1 cellular context compared by ENCODE assay signal in the genomic region with DNA sequence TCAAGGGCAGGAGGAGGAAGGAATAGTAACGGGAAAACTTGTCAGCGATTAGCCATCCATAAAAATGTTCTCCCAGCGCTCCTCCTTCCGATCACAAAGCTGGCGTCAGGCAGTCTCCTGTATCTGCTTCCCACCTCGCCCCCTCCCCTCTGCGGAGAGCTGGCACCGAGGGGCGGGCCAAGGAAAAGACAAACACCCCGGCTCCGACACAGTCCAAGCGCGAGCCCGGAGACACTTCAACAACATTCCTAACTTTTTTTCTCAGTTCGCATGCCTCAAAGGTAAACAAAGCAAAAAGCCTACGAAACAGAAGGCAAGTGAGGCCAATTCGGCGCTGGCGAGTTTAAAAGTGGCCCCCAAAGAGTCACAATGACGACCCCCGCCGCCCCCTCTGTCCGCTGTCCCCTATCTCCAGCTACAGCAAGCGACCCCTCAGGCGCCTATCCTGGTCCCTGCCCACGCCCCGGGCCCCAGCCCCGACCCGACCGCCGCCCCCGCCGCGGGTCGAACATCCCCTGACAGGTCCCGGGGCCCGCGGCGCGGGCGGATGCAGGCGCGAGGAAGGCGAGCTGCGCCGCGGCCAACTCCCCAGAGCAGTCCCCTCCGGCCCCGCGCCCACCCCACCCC.
TF ChIP-seq lines count a peak whose summit lies in the region.

No MANE protein-coding gene starts in this region.

TF ChIP-seq in HepG2, 621 proteins besides CTCF, POLR2A, EP300 and RAD21 (continued from another document):
- TF ChIP-seq, protein P1, sequence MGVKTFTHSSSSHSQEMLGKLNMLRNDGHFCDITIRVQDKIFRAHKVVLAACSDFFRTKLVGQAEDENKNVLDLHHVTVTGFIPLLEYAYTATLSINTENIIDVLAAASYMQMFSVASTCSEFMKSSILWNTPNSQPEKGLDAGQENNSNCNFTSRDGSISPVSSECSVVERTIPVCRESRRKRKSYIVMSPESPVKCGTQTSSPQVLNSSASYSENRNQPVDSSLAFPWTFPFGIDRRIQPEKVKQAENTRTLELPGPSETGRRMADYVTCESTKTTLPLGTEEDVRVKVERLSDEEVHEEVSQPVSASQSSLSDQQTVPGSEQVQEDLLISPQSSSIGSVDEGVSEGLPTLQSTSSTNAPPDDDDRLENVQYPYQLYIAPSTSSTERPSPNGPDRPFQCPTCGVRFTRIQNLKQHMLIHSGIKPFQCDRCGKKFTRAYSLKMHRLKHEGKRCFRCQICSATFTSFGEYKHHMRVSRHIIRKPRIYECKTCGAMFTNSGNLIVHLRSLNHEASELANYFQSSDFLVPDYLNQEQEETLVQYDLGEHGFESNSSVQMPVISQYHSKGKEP (CRISPR knock-in tag; IDR thresholded peaks at IDR 0.05) = no peak
- TF ChIP-seq SIX4 (CRISPR knock-in tag; IDR thresholded peaks at IDR 0.05) (no peak), IKZF4 (CRISPR knock-in tag; IDR thresholded peaks at IDR 0.05; ENCODE audit: borderline replicate concordance, low read depth, not compliant biosample characterization) (no peak), AKNA (CRISPR knock-in tag; IDR thresholded peaks at IDR 0.05; ENCODE audit: borderline replicate concordance) (no peak), ZNF460 (CRISPR knock-in tag; IDR thresholded peaks at IDR 0.05; ENCODE audit: borderline replicate concordance) (no peak), ADNP (CRISPR knock-in tag; IDR thresholded peaks at IDR 0.05) (no peak), CBX2 (IDR thresholded peaks at IDR 0.05; ENCODE audit: low read depth, low read length) (no peak), CBX2 (CRISPR knock-in tag; IDR thresholded peaks at IDR 0.05; ENCODE audit: low read depth) (no peak), ZBTB20 (CRISPR knock-in tag; IDR thresholded peaks at IDR 0.05; ENCODE audit: borderline replicate concordance, low read depth) (no peak), KMT2A (CRISPR knock-in tag; IDR thresholded peaks at IDR 0.05) (no peak), ZNF776 (CRISPR knock-in tag; IDR thresholded peaks at IDR 0.05) (no peak), CERS6 (CRISPR knock-in tag; IDR thresholded peaks at IDR 0.05) (no peak), ZSCAN5A (CRISPR knock-in tag; IDR thresholded peaks at IDR 0.05; ENCODE audit: borderline replicate concordance) (no peak), REXO4 (CRISPR knock-in tag; IDR thresholded peaks at IDR 0.05; ENCODE audit: borderline replicate concordance) (no peak), CBX5 (CRISPR knock-in tag; IDR thresholded peaks at IDR 0.05; ENCODE audit: borderline replicate concordance) (no peak), ZNF766 (CRISPR knock-in tag; IDR thresholded peaks at IDR 0.05; ENCODE audit: borderline replicate concordance) (no peak), ZIK1 (CRISPR knock-in tag; IDR thresholded peaks at IDR 0.05; ENCODE audit: borderline replicate concordance, low read depth) (no peak), HIVEP1 (CRISPR knock-in tag; IDR thresholded peaks at IDR 0.05) (no peak), ZSCAN12 (CRISPR knock-in tag; IDR thresholded peaks at IDR 0.05) (no peak), HOXD1 (CRISPR knock-in tag; IDR thresholded peaks at IDR 0.05) (no peak), ISX (CRISPR knock-in tag; conservative IDR thresholded peaks at IDR 0.05) (no peak), ZNF574 (CRISPR knock-in tag; IDR thresholded peaks at IDR 0.05) (peak; percentile 34; the same call in 1 of the 2 replicates), JARID2 (CRISPR knock-in tag; IDR thresholded peaks at IDR 0.05; ENCODE audit: insufficient replicate concordance) (no peak), ZNF792 (CRISPR knock-in tag; IDR thresholded peaks at IDR 0.05) (no peak), CSRNP1 (CRISPR knock-in tag; IDR thresholded peaks at IDR 0.05) (no peak; the same call in 1 of the 2 replicates), ZNF709 (CRISPR knock-in tag; IDR thresholded peaks at IDR 0.05) (no peak), REL (CRISPR knock-in tag; conservative IDR thresholded peaks at IDR 0.05) (no peak)
- TF ChIP-seq, protein P2, sequence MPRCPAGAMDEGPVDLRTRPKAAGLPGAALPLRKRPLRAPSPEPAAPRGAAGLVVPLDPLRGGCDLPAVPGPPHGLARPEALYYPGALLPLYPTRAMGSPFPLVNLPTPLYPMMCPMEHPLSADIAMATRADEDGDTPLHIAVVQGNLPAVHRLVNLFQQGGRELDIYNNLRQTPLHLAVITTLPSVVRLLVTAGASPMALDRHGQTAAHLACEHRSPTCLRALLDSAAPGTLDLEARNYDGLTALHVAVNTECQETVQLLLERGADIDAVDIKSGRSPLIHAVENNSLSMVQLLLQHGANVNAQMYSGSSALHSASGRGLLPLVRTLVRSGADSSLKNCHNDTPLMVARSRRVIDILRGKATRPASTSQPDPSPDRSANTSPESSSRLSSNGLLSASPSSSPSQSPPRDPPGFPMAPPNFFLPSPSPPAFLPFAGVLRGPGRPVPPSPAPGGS (CRISPR knock-in tag; IDR thresholded peaks at IDR 0.05) = no peak
- TF ChIP-seq, protein P3, sequence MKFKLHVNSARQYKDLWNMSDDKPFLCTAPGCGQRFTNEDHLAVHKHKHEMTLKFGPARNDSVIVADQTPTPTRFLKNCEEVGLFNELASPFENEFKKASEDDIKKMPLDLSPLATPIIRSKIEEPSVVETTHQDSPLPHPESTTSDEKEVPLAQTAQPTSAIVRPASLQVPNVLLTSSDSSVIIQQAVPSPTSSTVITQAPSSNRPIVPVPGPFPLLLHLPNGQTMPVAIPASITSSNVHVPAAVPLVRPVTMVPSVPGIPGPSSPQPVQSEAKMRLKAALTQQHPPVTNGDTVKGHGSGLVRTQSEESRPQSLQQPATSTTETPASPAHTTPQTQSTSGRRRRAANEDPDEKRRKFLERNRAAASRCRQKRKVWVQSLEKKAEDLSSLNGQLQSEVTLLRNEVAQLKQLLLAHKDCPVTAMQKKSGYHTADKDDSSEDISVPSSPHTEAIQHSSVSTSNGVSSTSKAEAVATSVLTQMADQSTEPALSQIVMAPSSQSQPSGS (CRISPR knock-in tag; IDR thresholded peaks at IDR 0.05) = no peak
- TF ChIP-seq, protein P4, sequence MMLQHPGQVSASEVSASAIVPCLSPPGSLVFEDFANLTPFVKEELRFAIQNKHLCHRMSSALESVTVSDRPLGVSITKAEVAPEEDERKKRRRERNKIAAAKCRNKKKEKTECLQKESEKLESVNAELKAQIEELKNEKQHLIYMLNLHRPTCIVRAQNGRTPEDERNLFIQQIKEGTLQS (CRISPR knock-in tag; IDR thresholded peaks at IDR 0.05) = no peak
